Comparison of ENCODE assay signal across 16 cellular contexts in genomic region chr1:229325401-229325800, GRCh38. TPM values are rescaled to one million over a fixed set of nuclear protein-coding genes. Genes with fewer than 3 reads are reported as not detected.
A peak's percentile ranks its signal among the peaks of the same experiment; 100 is the strongest.
DNase-seq lines count a peak whose midpoint lies in the region; ATAC-seq and TF ChIP-seq lines count a peak whose summit lies in the region.
"Had no signal": no experiment of that assay in that cellular context is flagged by ENCODE, and none has a peak within 500 bp of the region (broad histone marks: within the 10 kb centered on the region; RNA-seq: fewer than 3 reads in every experiment).

No MANE protein-coding gene starts in this region.

- no peaks in the 10 kb centered on the region for H3K9me3 Mint-ChIP-seq in activated naive CD4-positive, alpha-beta T cell treated with anti-CD3 and anti-CD28 coated beads, Interleukin-2, amount 10 ng/mL, durations not matched to agents 7 days and 5 days
- H3K9me3 Mint-ChIP-seq in Caco-2 (ENCODE audit: unreplicated experiment): no peaks in the 10 kb centered on the region

- peak overlapping the region; percentile 91 for H3K27ac Mint-ChIP-seq in activated naive CD4-positive, alpha-beta T cell treated with anti-CD3 and anti-CD28 coated beads, Interleukin-2, amount 10 ng/mL, durations not matched to agents 7 days and 5 days
- H3K27ac Mint-ChIP-seq in Caco-2 (ENCODE audit: unreplicated experiment): no peak overlapping the region

- no peak overlapping the region for H2AFZ ChIP-seq in OCI-LY1 (ENCODE audit: low read length)
- H2AFZ ChIP-seq: PC-9 had no signal

- H3K27ac ChIP-seq in OCI-LY1 (ENCODE audit: low read depth, low read length, poor library complexity, severe bottlenecking): peak overlapping the region; percentile 33
- H3K27ac ChIP-seq in stomach: peak overlapping the region in 3 of 5 donors; percentile 9 to 36 (median 15)
- H3K27ac ChIP-seq: foreskin keratinocyte, PC-9 had no signal

- H3K4me1 ChIP-seq in OCI-LY1 (ENCODE audit: insufficient read depth, low read length, severe bottlenecking): peaks cover 18% of the 10 kb centered on the region
- peaks cover 6% of the 10 kb centered on the region for H3K4me1 ChIP-seq in endocrine pancreas (ENCODE audit: control insufficient read depth, insufficient read depth, low read length)
- peaks cover 0 to 10% (median 0%) of the 10 kb centered on the region in 4 donors for H3K4me1 ChIP-seq in stomach
- no peaks in the 10 kb centered on the region for H3K4me1 ChIP-seq in Caco-2
- H3K4me1 ChIP-seq: foreskin keratinocyte had no signal

- H3K4me3 ChIP-seq in OCI-LY1 (ENCODE audit: low read depth, low read length, poor library complexity, severe bottlenecking) (peak overlapping the region; percentile 28), endocrine pancreas (ENCODE audit: control insufficient read depth, insufficient read depth, low read length) (peak overlapping the region; percentile 65), stomach (no peak overlapping the region), Caco-2 (ENCODE audit: low read depth, low read length) (no peak overlapping the region)
- H3K4me3 ChIP-seq: PC-9 had no signal

- peaks cover 57% of the 10 kb centered on the region for H3K36me3 Mint-ChIP-seq in activated naive CD4-positive, alpha-beta T cell treated with anti-CD3 and anti-CD28 coated beads, Interleukin-2, amount 10 ng/mL, durations not matched to agents 7 days and 5 days
- peaks cover 49% of the 10 kb centered on the region for H3K36me3 Mint-ChIP-seq in Caco-2 (ENCODE audit: insufficient read depth, unreplicated experiment)

- no peak for TF ChIP-seq EP300 in stomach (IDR thresholded peaks at IDR 0.05)

- DNase-seq in activated naive CD4-positive, alpha-beta T cell treated with anti-CD3 and anti-CD28 coated beads, Interleukin-2, amount 10 ng/mL, durations not matched to agents 7 days and 5 days: no peak
- no peak for DNase-seq in activated naive CD4-positive, alpha-beta T cell treated with anti-CD3 and anti-CD28 coated beads, Interleukin-2, amount 50 U/mL, for 16 hours
- DNase-seq in stomach (no peak), NCI-H128 (lab: John Stamatoyannopoulos, UW; ENCODE audit: unreplicated experiment) (no peak), Caco-2 (no peak)
- DNase-seq: effector CD4-positive, alpha-beta T cell; foreskin keratinocyte; mesenchymal stem cell; NCI-H1092; NCI-H226; PC-9; SK-N-SH; stimulated activated naive CD8-positive, alpha-beta T cell treated with anti-CD3 and anti-CD28 coated beads, Interleukin-15, Interleukin-2, amounts not matched to agents 100 U/mL and 50 U/mL, for 24 hours had no signal

- no peaks in the 10 kb centered on the region for H3K79me2 ChIP-seq in OCI-LY1 (ENCODE audit: insufficient read depth, low read length)

- WGBS in stomach, 5 donors: 66 to 88% (median 77%) methylated on average over 2 of the region's 2 CpGs

- BruUV-seq in Caco-2 (replicated peaks; lab: Mats Ljungman, UMichigan): no TSS peak

- H3K27me3 ChIP-seq in OCI-LY1 (ENCODE audit: insufficient read depth, low read length) (no peaks in the 10 kb centered on the region), endocrine pancreas (ENCODE audit: control insufficient read depth, insufficient read depth, low read length) (no peaks in the 10 kb centered on the region), stomach (no peaks in the 10 kb centered on the region), Caco-2 (replicated peaks; ENCODE audit: control insufficient read depth, insufficient read depth, low read length) (no peaks in the 10 kb centered on the region)
- H3K27me3 ChIP-seq: foreskin keratinocyte had no signal

- H3K9me3 ChIP-seq in OCI-LY1 (ENCODE audit: low read length): no peaks in the 10 kb centered on the region
- H3K9me3 ChIP-seq in endocrine pancreas (ENCODE audit: control insufficient read depth, low read length): no peaks in the 10 kb centered on the region
- no peaks in the 10 kb centered on the region for H3K9me3 ChIP-seq in stomach
- H3K9me3 ChIP-seq in Caco-2: no peaks in the 10 kb centered on the region
- H3K9me3 ChIP-seq: SK-N-SH had no signal

- H4K20me1 ChIP-seq in OCI-LY1 (ENCODE audit: insufficient read depth, low read length): no peaks in the 10 kb centered on the region

- TF ChIP-seq POLR2A in stomach (IDR thresholded peaks at IDR 0.05): no peak

- H3K9ac ChIP-seq in OCI-LY1 (ENCODE audit: low read length) (peak overlapping the region; percentile 11; the same call in 1 of the 2 replicates), endocrine pancreas (ENCODE audit: control insufficient read depth, insufficient read depth, low read length) (no peak overlapping the region)
- H3K9ac ChIP-seq: SK-N-SH had no signal

- CTCF ChIA-PET in activated naive CD4-positive, alpha-beta T cell treated with anti-CD3 and anti-CD28 coated beads, Interleukin-2, amount 10 ng/mL, durations not matched to agents 7 days and 5 days (lab: Charles Lee): no interaction called here
- CTCF ChIA-PET in Caco-2 (lab: Charles Lee): no interaction called here

- no peak for ATAC-seq in HG03432 (IDR thresholded peaks at IDR 0.05; ENCODE audit: unreplicated experiment)
- ATAC-seq: foreskin keratinocyte; stimulated activated naive CD8-positive, alpha-beta T cell treated with anti-CD3 and anti-CD28 coated beads, Interleukin-15, Interleukin-2, amounts not matched to agents 100 U/mL and 50 U/mL, for 24 hours had no signal

- H3K36me3 ChIP-seq in OCI-LY1 (ENCODE audit: insufficient read depth, low read length) (peaks cover 65% of the 10 kb centered on the region), endocrine pancreas (ENCODE audit: control insufficient read depth, insufficient read depth, low read length) (no peaks in the 10 kb centered on the region), stomach (peaks cover 9 to 69% (median 54%) of the 10 kb centered on the region in 4 donors), Caco-2 (ENCODE audit: control insufficient read depth, insufficient read depth, low read length) (peaks cover 3% of the 10 kb centered on the region; the same call in 1 of the 2 replicates)

- no peaks in the 10 kb centered on the region for H3F3A ChIP-seq in OCI-LY1 (ENCODE audit: insufficient read depth, low read length)

- H3K9me2 ChIP-seq in OCI-LY1 (ENCODE audit: low read depth, low read length): no peaks in the 10 kb centered on the region
- H3K9me2 ChIP-seq: SK-N-SH had no signal

- H3K27me3 Mint-ChIP-seq in activated naive CD4-positive, alpha-beta T cell treated with anti-CD3 and anti-CD28 coated beads, Interleukin-2, amount 10 ng/mL, durations not matched to agents 7 days and 5 days: no peaks in the 10 kb centered on the region
- no peaks in the 10 kb centered on the region for H3K27me3 Mint-ChIP-seq in Caco-2 (ENCODE audit: insufficient read depth, unreplicated experiment)

- H3K4me2 ChIP-seq in OCI-LY1 (ENCODE audit: low read length): peak overlapping the region; percentile 63; the same call in 1 of the 2 replicates
- H3K4me2 ChIP-seq: PC-9, SK-N-SH had no signal

- POLR2A ChIA-PET in Caco-2 (lab: Charles Lee): no interaction called here

- TF ChIP-seq CTCF in OCI-LY1 (IDR thresholded peaks at IDR 0.05; ENCODE audit: low read length) (no peak), stomach (IDR thresholded peaks at IDR 0.05) (no peak), Caco-2 (IDR thresholded peaks at IDR 0.05; ENCODE audit: insufficient read depth in 1 of 2, low read depth in 1 of 2, low read length in 1 of 2, severe bottlenecking in 1 of 2, unreplicated experiment in 1 of 2) (no peak)

- intact Hi-C loops in stomach (cut with DNase I; ENCODE audit: low total_unique reads): no loop called here
- intact Hi-C loops in Caco-2 (cut with micrococcal nuclease; ENCODE audit: unreplicated experiment): no loop called here

- peaks cover 29% of the 10 kb centered on the region for H3K4me1 Mint-ChIP-seq in activated naive CD4-positive, alpha-beta T cell treated with anti-CD3 and anti-CD28 coated beads, Interleukin-2, amount 10 ng/mL, durations not matched to agents 7 days and 5 days
- H3K4me1 Mint-ChIP-seq in Caco-2 (ENCODE audit: low read depth, unreplicated experiment): no peaks in the 10 kb centered on the region

- peak overlapping the region; percentile 21 for H3K4me3 Mint-ChIP-seq in activated naive CD4-positive, alpha-beta T cell treated with anti-CD3 and anti-CD28 coated beads, Interleukin-2, amount 10 ng/mL, durations not matched to agents 7 days and 5 days
- H3K4me3 Mint-ChIP-seq in Caco-2 (ENCODE audit: unreplicated experiment): no peak overlapping the region

RNA-seq across cellular contexts. Expression of gene CCSAP, which starts 17.4 kb away (rescaled TPM):
- 10 to 100 TPM in 1 of 5 donors, 1 to 10 TPM in 3, under 1 TPM in 1; 0.89 to 10.5 (median 5.2) TPM for total RNA-seq in stomach
- polyA plus RNA-seq in stomach: 1 to 10 TPM in 2 of 3 donors, under 1 TPM in 1; 0.61 to 2.0 (median 1.4) TPM
- 11.3 and 11.5 TPM in 2 replicates for total RNA-seq in Caco-2 (2022)

RNA-seq across cellular contexts. Expression of gene RAB4A, which starts 54.5 kb away (rescaled TPM):
- total RNA-seq in stomach: 100 to 1,000 TPM in 1 of 5 donors, 10 to 100 TPM in 4; 24.1 to 277 (median 41.4) TPM
- 10 to 100 TPM; 43.8 to 90.6 (median 58.9) TPM for polyA plus RNA-seq in stomach
- 98.9 and 111 TPM in 2 replicates for total RNA-seq in Caco-2 (2022)

Comparison
In these comparisons a context has a peak if more than half of its experiments do, and no peak if none do; other contexts are left out.
1. H3K4me3 ChIP-seq: peak in OCI-LY1 (single experiment) and endocrine pancreas (single experiment); none in stomach (0 of 4) and Caco-2 (single experiment).